In genomic region chr7:73599916-73600315, GRCh38 we compare ENCODE assay signal across 37 cellular contexts. TPM values are rescaled to one million over a fixed set of nuclear protein-coding genes. Genes with fewer than 3 reads are reported as not detected.
"Had no signal": no experiment of that assay in that cellular context is flagged by ENCODE, and none has a peak within 500 bp of the region (broad histone marks: within the 10 kb centered on the region; RNA-seq: fewer than 3 reads in every experiment).

No MANE protein-coding gene starts in this region.

- H3K36me3 Mint-ChIP-seq: activated naive CD4-positive, alpha-beta T cell treated with anti-CD3 and anti-CD28 coated beads, Interleukin-2, amount 10 ng/mL, durations not matched to agents 7 days and 5 days; activated naive CD4-positive, alpha-beta T cell treated with anti-CD3 and anti-CD28 coated beads, Interleukin-2, amount 50 U/mL, for 72 hours; activated naive CD8-positive, alpha-beta T cell treated with anti-CD3 and anti-CD28 coated beads, Interleukin-2, amount 10 ng/mL, durations not matched to agents 7 days and 5 days had no signal

- H3K9me3 Mint-ChIP-seq: activated CD4-positive, alpha-beta memory T cell treated with anti-CD3 and anti-CD28 coated beads, Interleukin-2, amount 10 ng/mL, durations not matched to agents 7 days and 5 days; activated CD4-positive, alpha-beta T cell treated with anti-CD3 and anti-CD28 coated beads, Interleukin-2, amount 10 ng/mL, durations not matched to agents 7 days and 5 days; activated naive CD4-positive, alpha-beta T cell treated with anti-CD3 and anti-CD28 coated beads, Interleukin-2, amount 10 ng/mL, durations not matched to agents 7 days and 5 days; activated naive CD4-positive, alpha-beta T cell treated with anti-CD3 and anti-CD28 coated beads, Interleukin-2, amount 50 U/mL, for 72 hours; activated naive CD8-positive, alpha-beta T cell treated with anti-CD3 and anti-CD28 coated beads, Interleukin-2, amount 10 ng/mL, durations not matched to agents 7 days and 5 days; activated T-cell treated with anti-CD3 and anti-CD28 coated beads, Interleukin-2, amount 50 U/mL, for 24 hours; activated T-cell treated with anti-CD3 and anti-CD28 coated beads, Interleukin-2, amount 50 U/mL, for 72 hours; central memory CD8-positive, alpha-beta T cell; dendritic cell treated with granulocyte-macrophage colony-stimulating factor and Interleukin-4, amounts not matched to agents 40 ng/mL and 50 ng/mL, for 4 days; effector memory CD8-positive, alpha-beta T cell; T-helper 2 cell treated with Interferon-gamma antibody and Interleukin-4, amounts not matched to agents 5 μg/mL and 100 μg/mL, for 36 hours had no signal

- H3K4me3 ChIP-seq: ascending aorta, coronary artery, dorsolateral prefrontal cortex, esophagus squamous epithelium, gastroesophageal sphincter had no signal

- ATAC-seq: activated CD4-positive, alpha-beta T cell treated with anti-CD3 and anti-CD28 coated beads for 36 hours; activated naive CD4-positive, alpha-beta T cell treated with anti-CD3 and anti-CD28 coated beads, Interleukin-2, amount 50 U/mL, for 72 hours; activated T-cell treated with anti-CD3 and anti-CD28 coated beads, Interleukin-2, amount 50 U/mL, for 72 hours; effector memory CD8-positive, alpha-beta T cell; T-helper 17 cell had no signal

- H3K4me1 Mint-ChIP-seq: activated CD4-positive, alpha-beta memory T cell treated with anti-CD3 and anti-CD28 coated beads, Interleukin-2, amount 10 ng/mL, durations not matched to agents 7 days and 5 days; activated CD4-positive, alpha-beta T cell treated with anti-CD3 and anti-CD28 coated beads for 36 hours; activated CD4-positive, alpha-beta T cell treated with anti-CD3 and anti-CD28 coated beads, Interleukin-2, amount 10 ng/mL, durations not matched to agents 7 days and 5 days; activated naive CD4-positive, alpha-beta T cell treated with anti-CD3 and anti-CD28 coated beads, Interleukin-2, amount 10 ng/mL, durations not matched to agents 7 days and 5 days; activated naive CD8-positive, alpha-beta T cell treated with anti-CD3 and anti-CD28 coated beads, Interleukin-2, amount 10 ng/mL, durations not matched to agents 7 days and 5 days; central memory CD8-positive, alpha-beta T cell; T-helper 17 cell had no signal

- H3K27ac Mint-ChIP-seq: activated CD4-positive, alpha-beta memory T cell treated with anti-CD3 and anti-CD28 coated beads, Interleukin-2, amount 10 ng/mL, durations not matched to agents 7 days and 5 days; activated CD4-positive, alpha-beta T cell treated with anti-CD3 and anti-CD28 coated beads for 36 hours; activated CD4-positive, alpha-beta T cell treated with anti-CD3 and anti-CD28 coated beads, Interleukin-2, amount 10 ng/mL, durations not matched to agents 7 days and 5 days; activated naive CD4-positive, alpha-beta T cell treated with anti-CD3 and anti-CD28 coated beads, Interleukin-2, amount 10 ng/mL, durations not matched to agents 7 days and 5 days; activated naive CD8-positive, alpha-beta T cell treated with anti-CD3 and anti-CD28 coated beads, Interleukin-2, amount 10 ng/mL, durations not matched to agents 7 days and 5 days; activated T-cell treated with anti-CD3 and anti-CD28 coated beads, Interleukin-2, amount 50 U/mL, for 24 hours; activated T-cell treated with anti-CD3 and anti-CD28 coated beads, Interleukin-2, amount 50 U/mL, for 72 hours; dendritic cell treated with granulocyte-macrophage colony-stimulating factor and Interleukin-4, amounts not matched to agents 40 ng/mL and 50 ng/mL, for 4 days; effector memory CD8-positive, alpha-beta T cell; T-helper 17 cell; T-helper 2 cell treated with Interferon-gamma antibody and Interleukin-4, amounts not matched to agents 5 μg/mL and 100 μg/mL, for 36 hours had no signal

- H3K36me3 ChIP-seq: ascending aorta, brain microvascular endothelial cell, esophagus squamous epithelium, gastroesophageal sphincter had no signal

- DNase-seq: activated CD4-positive, alpha-beta memory T cell treated with anti-CD3 and anti-CD28 coated beads, Interleukin-2, amount 10 ng/mL, durations not matched to agents 7 days and 5 days; activated CD4-positive, alpha-beta T cell treated with anti-CD3 and anti-CD28 coated beads for 36 hours; activated CD4-positive, alpha-beta T cell treated with anti-CD3 and anti-CD28 coated beads, Interleukin-2, amount 10 ng/mL, durations not matched to agents 7 days and 5 days; activated CD4-positive, alpha-beta T cell treated with anti-CD3 and anti-CD28 coated beads, Interleukin-2, amount 50 U/mL, for 4 hours; activated CD4-positive, CD25-positive, alpha-beta regulatory T cell; activated CD4-positive, CD25-positive, alpha-beta regulatory T cell treated with anti-CD3 and anti-CD28 coated beads, Interleukin-2, amount 50 U/mL, for 72 hours; activated CD8-positive, alpha-beta memory T cell treated with anti-CD3 and anti-CD28 coated beads, Interleukin-2, amount 50 U/mL, for 48 hours; activated gamma-delta T cell; activated naive CD4-positive, alpha-beta T cell; activated naive CD4-positive, alpha-beta T cell treated with anti-CD3 and anti-CD28 coated beads, Interleukin-2, amount 10 ng/mL, durations not matched to agents 7 days and 5 days; activated naive CD8-positive, alpha-beta T cell treated with anti-CD3 and anti-CD28 coated beads, Interleukin-2, amount 10 ng/mL, durations not matched to agents 7 days and 5 days; activated T-cell treated with anti-CD3 and anti-CD28 coated beads for 4 hours; activated T-cell treated with anti-CD3 and anti-CD28 coated beads, Interleukin-2, amount 50 U/mL, for 24 hours; activated T-cell treated with anti-CD3 and anti-CD28 coated beads, Interleukin-2, amount 50 U/mL, for 72 hours; brain microvascular endothelial cell; dorsolateral prefrontal cortex; effector CD4-positive, alpha-beta T cell; effector memory CD8-positive, alpha-beta T cell; esophagus squamous epithelium; foreskin melanocyte; SW 1271; T-helper 1 cell; T-helper 17 cell; T1000 had no signal

- H3K27ac ChIP-seq: ascending aorta, brain microvascular endothelial cell, coronary artery, dorsolateral prefrontal cortex, epithelial cell of prostate, esophagus squamous epithelium, gastroesophageal sphincter had no signal

- H3K9me3 ChIP-seq: ascending aorta, esophagus squamous epithelium, gastroesophageal sphincter had no signal

- H3K4me1 ChIP-seq: ascending aorta, esophagus squamous epithelium, gastroesophageal sphincter had no signal

- H3K4me3 Mint-ChIP-seq: activated CD4-positive, alpha-beta memory T cell treated with anti-CD3 and anti-CD28 coated beads, Interleukin-2, amount 10 ng/mL, durations not matched to agents 7 days and 5 days; activated CD4-positive, alpha-beta T cell treated with anti-CD3 and anti-CD28 coated beads for 36 hours; activated CD4-positive, alpha-beta T cell treated with anti-CD3 and anti-CD28 coated beads, Interleukin-2, amount 10 ng/mL, durations not matched to agents 7 days and 5 days; activated naive CD4-positive, alpha-beta T cell treated with anti-CD3 and anti-CD28 coated beads, Interleukin-2, amount 10 ng/mL, durations not matched to agents 7 days and 5 days; activated naive CD8-positive, alpha-beta T cell treated with anti-CD3 and anti-CD28 coated beads, Interleukin-2, amount 10 ng/mL, durations not matched to agents 7 days and 5 days; activated T-cell treated with anti-CD3 and anti-CD28 coated beads, Interleukin-2, amount 50 U/mL, for 24 hours; activated T-cell treated with anti-CD3 and anti-CD28 coated beads, Interleukin-2, amount 50 U/mL, for 72 hours; central memory CD8-positive, alpha-beta T cell; dendritic cell treated with granulocyte-macrophage colony-stimulating factor and Interleukin-4, amounts not matched to agents 40 ng/mL and 50 ng/mL, for 4 days; effector memory CD8-positive, alpha-beta T cell; T-helper 17 cell; T-helper 2 cell treated with Interferon-gamma antibody and Interleukin-4, amounts not matched to agents 5 μg/mL and 100 μg/mL, for 36 hours had no signal

RNA-seq across cellular contexts. Expression of gene MLXIPL, which starts 24.4 kb away (rescaled TPM):
- total RNA-seq: activated CD4-positive, alpha-beta memory T cell treated with anti-CD3 and anti-CD28 coated beads, Interleukin-2, amount 10 ng/mL, durations not matched to agents 7 days and 5 days; activated CD4-positive, alpha-beta T cell treated with anti-CD3 and anti-CD28 coated beads for 36 hours; activated CD4-positive, alpha-beta T cell treated with anti-CD3 and anti-CD28 coated beads, Interleukin-2, amount 10 ng/mL, durations not matched to agents 7 days and 5 days; activated naive CD4-positive, alpha-beta T cell treated with anti-CD3 and anti-CD28 coated beads, Interleukin-2, amount 50 U/mL, for 72 hours; activated naive CD8-positive, alpha-beta T cell treated with anti-CD3 and anti-CD28 coated beads, Interleukin-2, amount 10 ng/mL, durations not matched to agents 7 days and 5 days; bronchial epithelial cell; endothelial cell of umbilical vein; fibroblast of lung; fibroblast of villous mesenchyme; glomerular endothelial cell; T-helper 17 cell had no signal
- polyA plus RNA-seq: endothelial cell of umbilical vein, fibroblast of lung had no signal
